20 cellular contexts compared by ENCODE assay signal in the genomic region with DNA sequence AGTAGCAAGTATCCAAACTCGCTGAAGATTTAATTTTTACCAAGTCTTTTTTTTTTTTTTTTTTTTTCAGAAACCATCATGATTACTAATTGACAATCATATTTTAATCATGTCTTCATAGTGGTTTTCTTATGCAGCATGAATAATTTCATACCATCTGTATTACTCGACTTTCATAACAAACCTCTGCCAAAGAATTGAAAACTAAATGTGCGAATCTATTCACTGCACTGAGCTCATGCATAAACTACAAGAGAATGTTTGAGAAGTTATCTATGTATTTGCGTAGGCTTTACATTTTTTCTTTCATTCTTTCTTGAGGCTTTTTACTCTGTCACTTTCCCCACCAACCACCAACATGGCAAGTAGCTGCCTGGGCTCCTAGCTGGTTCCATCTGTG.
"Had no signal": no experiment of that assay in that cellular context is flagged by ENCODE, and none has a peak within 500 bp of the region (broad histone marks: within the 10 kb centered on the region; RNA-seq: fewer than 3 reads in every experiment).

No MANE protein-coding gene starts in this region.

- H3K27me3 ChIP-seq: esophagus muscularis mucosa, heart right ventricle, neutrophil, pancreas, tibial artery had no signal

- H3K4me1 ChIP-seq: esophagus muscularis mucosa, heart right ventricle, pancreas, tibial artery had no signal

- H3K36me3 ChIP-seq: esophagus muscularis mucosa, heart right ventricle, neutrophil, pancreas, tibial artery had no signal

- H3K27ac ChIP-seq: esophagus muscularis mucosa, heart right ventricle, neutrophil, pancreas, tibial artery had no signal

- H3K9me3 ChIP-seq: esophagus muscularis mucosa, neutrophil, pancreas, tibial artery had no signal

- DNase-seq: activated CD4-positive, alpha-beta T cell treated with anti-CD3 and anti-CD28 coated beads for 1 hour; activated CD4-positive, alpha-beta T cell treated with anti-CD3 and anti-CD28 coated beads, Interleukin-2, amount 50 U/mL, for 1 hour; activated CD8-positive, alpha-beta T cell treated with anti-CD3 and anti-CD28 coated beads, Interleukin-2, amount 10 ng/mL, durations not matched to agents 7 days and 5 days; activated gamma-delta T cell; activated naive CD4-positive, alpha-beta T cell treated with anti-CD3 and anti-CD28 coated beads, Interleukin-2, amount 50 U/mL, for 16 hours; activated naive CD8-positive, alpha-beta T cell treated with anti-CD3 and anti-CD28 coated beads, Interleukin-2, amount 50 U/mL, for 24 hours; anterior cingulate cortex; central memory CD4-positive, alpha-beta T cell; dermis blood vessel endothelial cell; effector memory CD4-positive, alpha-beta T cell; heart right ventricle; left colon; mesenchymal stem cell; pancreas; right cardiac atrium; stimulated activated CD4-positive, alpha-beta T cell treated with anti-CD3 and anti-CD28 coated beads, Interleukin-12 subunit alpha, Interleukin-12 subunit beta, amount 100 ng/mL, for 4 hours; T-helper 9 cell; tibial artery had no signal

- H3K4me3 ChIP-seq: esophagus muscularis mucosa, heart right ventricle, pancreas, tibial artery had no signal

- ATAC-seq: activated CD8-positive, alpha-beta T cell treated with anti-CD3 and anti-CD28 coated beads, Interleukin-2, amount 10 ng/mL, durations not matched to agents 7 days and 5 days; activated naive CD8-positive, alpha-beta T cell treated with anti-CD3 and anti-CD28 coated beads, Interleukin-2, amount 50 U/mL, for 24 hours; heart right ventricle; left colon; pancreas; right cardiac atrium had no signal
